Comparison of ENCODE assay signal across 19 cellular contexts in the genomic region with DNA sequence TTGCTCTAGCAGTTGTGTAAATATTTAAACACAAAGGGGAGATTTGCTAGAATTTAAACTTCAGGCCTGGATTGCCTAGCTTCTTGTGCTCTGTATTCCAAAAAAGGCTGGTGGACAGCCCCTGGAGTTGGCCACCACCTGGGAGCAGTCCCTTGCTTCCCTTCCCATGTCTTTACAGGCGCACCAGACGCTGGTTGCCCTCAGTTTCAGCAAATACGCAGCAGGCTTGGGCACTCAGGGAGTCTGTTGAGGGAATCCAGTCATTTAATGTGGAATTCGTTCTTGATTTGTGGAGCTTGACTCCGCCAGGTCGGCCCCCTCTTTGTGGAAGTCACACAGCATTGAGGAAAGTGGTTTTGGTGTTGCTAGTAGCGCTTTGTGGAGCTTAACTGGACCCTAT.
DNase-seq lines count a peak whose midpoint lies in the region; ATAC-seq and TF ChIP-seq lines count a peak whose summit lies in the region.
"Had no signal": no experiment of that assay in that cellular context is flagged by ENCODE, and none has a peak within 500 bp of the region (broad histone marks: within the 10 kb centered on the region; RNA-seq: fewer than 3 reads in every experiment).

No MANE protein-coding gene starts in this region.

- H3K36me3 ChIP-seq in left ventricle myocardium inferior (peaks cover 38% of the 10 kb centered on the region), hepatocyte (replicated peaks; ENCODE audit: insufficient read depth, low read depth) (no peaks in the 10 kb centered on the region)

- no peaks in the 10 kb centered on the region for H3K27me3 Mint-ChIP-seq in central memory CD8-positive, alpha-beta T cell
- H3K27me3 Mint-ChIP-seq in osteocyte (ENCODE audit: unreplicated experiment) (no peaks in the 10 kb centered on the region), type B pancreatic cell (no peaks in the 10 kb centered on the region)
- H3K27me3 Mint-ChIP-seq: activated CD4-positive, alpha-beta T cell treated with anti-CD3 and anti-CD28 coated beads, Interleukin-2, amount 10 ng/mL, durations not matched to agents 24 days and 14 days; activated T-helper 17 cell treated with anti-CD3 and anti-CD28 coated beads, Interleukin-2, amount 50 U/mL, for 72 hours had no signal

- H3K4me2 ChIP-seq in hepatocyte, result no peak overlapping the region
- H3K4me2 ChIP-seq: BLaER1 treated with 17β-estradiol and CSF1 and Interleukin-3, amounts not matched to agents 10 nM and 100 nM had no signal

- H3K27ac ChIP-seq in left ventricle myocardium inferior (replicated peaks) (peak overlapping the region; percentile 87), hepatocyte (no peak overlapping the region)
- H3K27ac ChIP-seq: BLaER1 treated with 17β-estradiol and CSF1 and Interleukin-3, amounts not matched to agents 10 nM and 100 nM had no signal

- 92% methylated on average over 7 of the region's 7 CpGs for WGBS in hepatocyte (ENCODE audit: low lambda C conversion rate, missing lambda C conversion rate)

- no peak overlapping the region for H2AFZ ChIP-seq in hepatocyte

- H3K27me3 ChIP-seq in left ventricle myocardium inferior (ENCODE audit: low read depth) (no peaks in the 10 kb centered on the region), hepatocyte (no peaks in the 10 kb centered on the region)
- H3K27me3 ChIP-seq: BLaER1 treated with 17β-estradiol and CSF1 and Interleukin-3, amounts not matched to agents 10 nM and 100 nM; left lung; transverse colon had no signal

- peaks cover 14% of the 10 kb centered on the region for H4K20me1 ChIP-seq in hepatocyte (ENCODE audit: insufficient read depth, poor library complexity, severe bottlenecking)

- DNase-seq in left ventricle myocardium inferior (no peak), Right ventricle myocardium superior (no peak), osteocyte (ENCODE audit: extremely low spot score, unreplicated experiment) (no peak), type B pancreatic cell (ENCODE audit: extremely low spot score, unreplicated experiment) (no peak), hepatocyte (ENCODE audit: low spot score) (no peak), mucosa of gallbladder (ENCODE audit: low spot score) (no peak)
- DNase-seq in central memory CD8-positive, alpha-beta T cell (ENCODE audit: low spot score in 2 of 2), result no peak
- DNase-seq: activated CD4-positive, alpha-beta T cell treated with anti-CD3 and anti-CD28 coated beads, Interleukin-2, amount 10 ng/mL, durations not matched to agents 24 days and 14 days; central memory CD4-positive, alpha-beta T cell; COR-L47; GDM1; left lung; NCI-H1048; NCI-H1694; NCI-H510A; nephron progenitor cell had no signal

- ATAC-seq in Right ventricle myocardium superior (ENCODE audit: poor library complexity), result no peak
- ATAC-seq in central memory CD8-positive, alpha-beta T cell (replicated peaks; ENCODE audit: extremely low read depth, poor library complexity, severe bottlenecking), result no peak
- ATAC-seq: activated T-helper 17 cell treated with anti-CD3 and anti-CD28 coated beads, Interleukin-2, amount 50 U/mL, for 72 hours; left lung had no signal

- intact Hi-C loops in left ventricle myocardium inferior (cut with micrococcal nuclease) (loop anchor here (10.0 kb wide), 1 partner anchor 119 kb away; no protein-coding TSS in a partner anchor), Right ventricle myocardium superior (cut with DNase I) (no loop called here)

- H3K27ac Mint-ChIP-seq in central memory CD8-positive, alpha-beta T cell (ENCODE audit: low read depth), result peak overlapping the region; percentile 6
- peak overlapping the region; percentile 79 for H3K27ac Mint-ChIP-seq in osteocyte (ENCODE audit: unreplicated experiment)
- peak overlapping the region; percentile 12 for H3K27ac Mint-ChIP-seq in type B pancreatic cell
- H3K27ac Mint-ChIP-seq: activated CD4-positive, alpha-beta T cell treated with anti-CD3 and anti-CD28 coated beads, Interleukin-2, amount 10 ng/mL, durations not matched to agents 24 days and 14 days; activated T-helper 17 cell treated with anti-CD3 and anti-CD28 coated beads, Interleukin-2, amount 50 U/mL, for 72 hours; nephron progenitor cell had no signal

- TF ChIP-seq CTCF in left ventricle myocardium inferior (IDR thresholded peaks at IDR 0.05; ENCODE audit: borderline replicate concordance) (no peak), osteocyte (IDR thresholded peaks at IDR 0.05) (no peak), type B pancreatic cell (conservative IDR thresholded peaks at IDR 0.05) (no peak), hepatocyte (IDR thresholded peaks at IDR 0.05; ENCODE audit: poor library complexity) (no peak)

- no peak overlapping the region for H3K4me3 Mint-ChIP-seq in central memory CD8-positive, alpha-beta T cell
- H3K4me3 Mint-ChIP-seq in osteocyte (ENCODE audit: unreplicated experiment) (no peak overlapping the region), type B pancreatic cell (no peak overlapping the region)
- H3K4me3 Mint-ChIP-seq: activated CD4-positive, alpha-beta T cell treated with anti-CD3 and anti-CD28 coated beads, Interleukin-2, amount 10 ng/mL, durations not matched to agents 24 days and 14 days; activated T-helper 17 cell treated with anti-CD3 and anti-CD28 coated beads, Interleukin-2, amount 50 U/mL, for 72 hours; nephron progenitor cell had no signal

- no peaks in the 10 kb centered on the region for H3K9me2 ChIP-seq in hepatocyte (replicated peaks; ENCODE audit: insufficient read depth)

- H3K9me3 ChIP-seq in left ventricle myocardium inferior (replicated peaks), result no peaks in the 10 kb centered on the region
- no peaks in the 10 kb centered on the region for H3K9me3 ChIP-seq in hepatocyte (ENCODE audit: low read depth)
- H3K9me3 ChIP-seq: BLaER1 treated with 17β-estradiol and CSF1 and Interleukin-3, amounts not matched to agents 10 nM and 100 nM; left lung; transverse colon had no signal

- H3K9me3 Mint-ChIP-seq in central memory CD8-positive, alpha-beta T cell, result no peaks in the 10 kb centered on the region
- no peaks in the 10 kb centered on the region for H3K9me3 Mint-ChIP-seq in osteocyte (ENCODE audit: unreplicated experiment)
- H3K9me3 Mint-ChIP-seq in type B pancreatic cell, result no peaks in the 10 kb centered on the region
- H3K9me3 Mint-ChIP-seq: activated CD4-positive, alpha-beta T cell treated with anti-CD3 and anti-CD28 coated beads, Interleukin-2, amount 10 ng/mL, durations not matched to agents 24 days and 14 days; activated T-helper 17 cell treated with anti-CD3 and anti-CD28 coated beads, Interleukin-2, amount 50 U/mL, for 72 hours; nephron progenitor cell had no signal

- H3K4me3 ChIP-seq in left ventricle myocardium inferior (no peak overlapping the region), hepatocyte (no peak overlapping the region)
- H3K4me3 ChIP-seq: BLaER1 treated with 17β-estradiol and CSF1 and Interleukin-3, amounts not matched to agents 10 nM and 100 nM; left lung; transverse colon had no signal

- peaks cover 6% of the 10 kb centered on the region for H3K79me2 ChIP-seq in hepatocyte

- H3K36me3 Mint-ChIP-seq in central memory CD8-positive, alpha-beta T cell (ENCODE audit: insufficient read depth), result peaks cover 43% of the 10 kb centered on the region
- peaks cover 43% of the 10 kb centered on the region for H3K36me3 Mint-ChIP-seq in osteocyte (ENCODE audit: unreplicated experiment)
- peaks cover 31% of the 10 kb centered on the region for H3K36me3 Mint-ChIP-seq in type B pancreatic cell

- no peaks in the 10 kb centered on the region for H3K4me1 Mint-ChIP-seq in central memory CD8-positive, alpha-beta T cell
- peaks cover 60% of the 10 kb centered on the region for H3K4me1 Mint-ChIP-seq in osteocyte (ENCODE audit: unreplicated experiment)
- peaks cover 36% of the 10 kb centered on the region for H3K4me1 Mint-ChIP-seq in type B pancreatic cell (ENCODE audit: unreplicated experiment)
- H3K4me1 Mint-ChIP-seq: activated T-helper 17 cell treated with anti-CD3 and anti-CD28 coated beads, Interleukin-2, amount 50 U/mL, for 72 hours had no signal

- H3K4me1 ChIP-seq in left ventricle myocardium inferior (peaks cover 86% of the 10 kb centered on the region), hepatocyte (ENCODE audit: insufficient read depth) (peaks cover 33% of the 10 kb centered on the region)

Comparison
In these comparisons a context has a peak if more than half of its experiments do, and no peak if none do; other contexts are left out.
1. H3K27ac Mint-ChIP-seq: peak in every context shown above with its lines; median percentile 79 in osteocyte; 12 in type B pancreatic cell; 6 in central memory CD8-positive, alpha-beta T cell.